ENCODE assay signal across 31 cellular contexts in the genomic region with DNA sequence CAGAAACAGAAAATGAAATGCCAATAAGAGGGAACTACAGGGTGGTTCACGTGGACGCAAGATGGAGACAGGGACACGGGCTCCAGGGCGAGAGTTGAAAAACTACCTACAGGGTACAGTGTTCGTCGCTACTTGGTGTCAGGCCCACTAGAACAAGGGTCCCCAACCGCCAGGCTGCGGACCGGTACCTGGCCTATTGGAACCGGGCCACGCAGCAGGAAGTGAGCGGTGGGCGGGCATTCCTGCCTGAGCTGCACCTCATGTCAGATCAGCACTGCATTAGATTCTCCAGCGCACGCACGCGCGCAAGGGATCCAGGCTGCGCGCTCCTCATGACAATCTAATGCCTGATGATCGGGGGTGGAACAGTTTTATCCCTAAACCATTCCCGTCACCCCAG.
"Had no signal": no experiment of that assay in that cellular context is flagged by ENCODE, and none has a peak within 500 bp of the region (broad histone marks: within the 10 kb centered on the region; RNA-seq: fewer than 3 reads in every experiment).

No MANE protein-coding gene starts in this region.

- H3K4me3 ChIP-seq: ascending aorta, breast epithelium, cardiac muscle cell, colonic mucosa had no signal

- H3K27me3 ChIP-seq: ascending aorta, breast epithelium, cardiac muscle cell, colonic mucosa had no signal

- DNase-seq: activated B cell treated with CpG ODN at 0.5 μM for 24 hours; activated CD4-positive, alpha-beta T cell treated with anti-CD3 and anti-CD28 coated beads for 48 hours; activated CD4-positive, alpha-beta T cell treated with anti-CD3 and anti-CD28 coated beads, Interleukin-2, amount 50 U/mL, for 1 hour; activated CD4-positive, alpha-beta T cell treated with anti-CD3 and anti-CD28 coated beads, Interleukin-2, amount 50 U/mL, for 48 hours; activated CD8-positive, alpha-beta memory T cell treated with anti-CD3 and anti-CD28 coated beads for 24 hours; activated CD8-positive, alpha-beta T cell treated with anti-CD3 and anti-CD28 coated beads for 36 hours; activated effector memory CD4-positive, alpha-beta T cell treated with Interleukin-2 at 50 U/mL for 16 hours; activated gamma-delta T cell treated with Interleukin-2 at 50 U/mL for 16 hours; activated naive CD4-positive, alpha-beta T cell treated with anti-CD3 and anti-CD28 coated beads for 36 hours; activated naive CD8-positive, alpha-beta T cell treated with anti-CD3 and anti-CD28 coated beads, Interleukin-2, amount 10 ng/mL, durations not matched to agents 7 days and 5 days; activated T-cell treated with anti-CD3 and anti-CD28 coated beads, Interleukin-2, amount 50 U/mL, for 4 hours; central memory CD4-positive, alpha-beta T cell; cerebellar nuclear complex; colonic mucosa; effector CD4-positive, alpha-beta T cell; effector memory CD8-positive, alpha-beta T cell; foreskin fibroblast; head of caudate nucleus; T-cell; T1000; WERI-Rb-1 had no signal

- ATAC-seq: activated CD4-positive, CD25-positive, alpha-beta regulatory T cell treated with anti-CD3 and anti-CD28 coated beads, Interleukin-2, amount 50 U/mL, for 24 hours; activated CD8-positive, alpha-beta T cell treated with anti-CD3 and anti-CD28 coated beads for 36 hours; activated T-cell treated with anti-CD3 and anti-CD28 coated beads, Interleukin-2, amount 50 U/mL, for 4 hours; activated T-helper 17 cell treated with anti-CD3 and anti-CD28 coated beads, Interleukin-2, amount 50 U/mL, for 72 hours; effector memory CD8-positive, alpha-beta T cell; esophagus mucosa; T-cell had no signal

- FAIRE-seq: frontal cortex had no signal

- H3K9me3 Mint-ChIP-seq: activated B cell treated with CpG ODN at 0.5 μM for 24 hours; activated CD8-positive, alpha-beta T cell treated with anti-CD3 and anti-CD28 coated beads for 36 hours; activated naive CD4-positive, alpha-beta T cell treated with anti-CD3 and anti-CD28 coated beads for 36 hours; activated naive CD4-positive, alpha-beta T cell treated with anti-CD3 and anti-CD28 coated beads, Interleukin-2, amount 50 U/mL, for 24 hours; activated naive CD8-positive, alpha-beta T cell treated with anti-CD3 and anti-CD28 coated beads, Interleukin-2, amount 10 ng/mL, durations not matched to agents 7 days and 5 days; activated T-cell treated with anti-CD3 and anti-CD28 coated beads, Interleukin-2, amount 50 U/mL, for 4 hours; activated T-helper 17 cell treated with anti-CD3 and anti-CD28 coated beads, Interleukin-2, amount 50 U/mL, for 72 hours; effector memory CD8-positive, alpha-beta T cell; T-cell; T-helper 1 cell treated with Interleukin-12 subunit alpha and Interleukin-12 subunit beta and Interleukin-4 antibody, amounts not matched to agents 30 μg/mL and 1 μg/mL, for 36 hours had no signal

- H3K27ac ChIP-seq: ascending aorta, breast epithelium, cardiac muscle cell, colonic mucosa, WERI-Rb-1 had no signal

- H3K27ac Mint-ChIP-seq: activated B cell treated with CpG ODN at 0.5 μM for 24 hours; activated CD8-positive, alpha-beta T cell treated with anti-CD3 and anti-CD28 coated beads for 36 hours; activated naive CD4-positive, alpha-beta T cell treated with anti-CD3 and anti-CD28 coated beads for 36 hours; activated naive CD4-positive, alpha-beta T cell treated with anti-CD3 and anti-CD28 coated beads, Interleukin-2, amount 50 U/mL, for 24 hours; activated naive CD8-positive, alpha-beta T cell treated with anti-CD3 and anti-CD28 coated beads, Interleukin-2, amount 10 ng/mL, durations not matched to agents 7 days and 5 days; activated T-helper 17 cell treated with anti-CD3 and anti-CD28 coated beads, Interleukin-2, amount 50 U/mL, for 72 hours; brain; effector memory CD8-positive, alpha-beta T cell; T-cell; T-helper 1 cell treated with Interleukin-12 subunit alpha and Interleukin-12 subunit beta and Interleukin-4 antibody, amounts not matched to agents 30 μg/mL and 1 μg/mL, for 36 hours had no signal

- H3K27me3 Mint-ChIP-seq: activated B cell treated with CpG ODN at 0.5 μM for 24 hours; activated CD8-positive, alpha-beta T cell treated with anti-CD3 and anti-CD28 coated beads for 36 hours; activated naive CD4-positive, alpha-beta T cell treated with anti-CD3 and anti-CD28 coated beads, Interleukin-2, amount 50 U/mL, for 24 hours; activated naive CD8-positive, alpha-beta T cell treated with anti-CD3 and anti-CD28 coated beads, Interleukin-2, amount 10 ng/mL, durations not matched to agents 7 days and 5 days; activated T-helper 17 cell treated with anti-CD3 and anti-CD28 coated beads, Interleukin-2, amount 50 U/mL, for 72 hours; brain; effector memory CD8-positive, alpha-beta T cell; T-cell had no signal

- H3K4me3 Mint-ChIP-seq: activated B cell treated with CpG ODN at 0.5 μM for 24 hours; activated CD8-positive, alpha-beta T cell treated with anti-CD3 and anti-CD28 coated beads for 36 hours; activated naive CD4-positive, alpha-beta T cell treated with anti-CD3 and anti-CD28 coated beads for 36 hours; activated naive CD4-positive, alpha-beta T cell treated with anti-CD3 and anti-CD28 coated beads, Interleukin-2, amount 50 U/mL, for 24 hours; activated naive CD8-positive, alpha-beta T cell treated with anti-CD3 and anti-CD28 coated beads, Interleukin-2, amount 10 ng/mL, durations not matched to agents 7 days and 5 days; activated T-cell treated with anti-CD3 and anti-CD28 coated beads, Interleukin-2, amount 50 U/mL, for 4 hours; activated T-helper 17 cell treated with anti-CD3 and anti-CD28 coated beads, Interleukin-2, amount 50 U/mL, for 72 hours; brain; effector memory CD8-positive, alpha-beta T cell; T-cell; T-helper 1 cell treated with Interleukin-12 subunit alpha and Interleukin-12 subunit beta and Interleukin-4 antibody, amounts not matched to agents 30 μg/mL and 1 μg/mL, for 36 hours had no signal

- H3K4me1 ChIP-seq: breast epithelium, colonic mucosa had no signal

- H3K9me3 ChIP-seq: ascending aorta, breast epithelium, colonic mucosa had no signal

- H3K36me3 ChIP-seq: cardiac muscle cell had no signal

- H3K36me3 Mint-ChIP-seq: activated naive CD4-positive, alpha-beta T cell treated with anti-CD3 and anti-CD28 coated beads, Interleukin-2, amount 50 U/mL, for 24 hours had no signal

- H3K4me1 Mint-ChIP-seq: activated T-helper 17 cell treated with anti-CD3 and anti-CD28 coated beads, Interleukin-2, amount 50 U/mL, for 72 hours had no signal
